In the genomic region with DNA sequence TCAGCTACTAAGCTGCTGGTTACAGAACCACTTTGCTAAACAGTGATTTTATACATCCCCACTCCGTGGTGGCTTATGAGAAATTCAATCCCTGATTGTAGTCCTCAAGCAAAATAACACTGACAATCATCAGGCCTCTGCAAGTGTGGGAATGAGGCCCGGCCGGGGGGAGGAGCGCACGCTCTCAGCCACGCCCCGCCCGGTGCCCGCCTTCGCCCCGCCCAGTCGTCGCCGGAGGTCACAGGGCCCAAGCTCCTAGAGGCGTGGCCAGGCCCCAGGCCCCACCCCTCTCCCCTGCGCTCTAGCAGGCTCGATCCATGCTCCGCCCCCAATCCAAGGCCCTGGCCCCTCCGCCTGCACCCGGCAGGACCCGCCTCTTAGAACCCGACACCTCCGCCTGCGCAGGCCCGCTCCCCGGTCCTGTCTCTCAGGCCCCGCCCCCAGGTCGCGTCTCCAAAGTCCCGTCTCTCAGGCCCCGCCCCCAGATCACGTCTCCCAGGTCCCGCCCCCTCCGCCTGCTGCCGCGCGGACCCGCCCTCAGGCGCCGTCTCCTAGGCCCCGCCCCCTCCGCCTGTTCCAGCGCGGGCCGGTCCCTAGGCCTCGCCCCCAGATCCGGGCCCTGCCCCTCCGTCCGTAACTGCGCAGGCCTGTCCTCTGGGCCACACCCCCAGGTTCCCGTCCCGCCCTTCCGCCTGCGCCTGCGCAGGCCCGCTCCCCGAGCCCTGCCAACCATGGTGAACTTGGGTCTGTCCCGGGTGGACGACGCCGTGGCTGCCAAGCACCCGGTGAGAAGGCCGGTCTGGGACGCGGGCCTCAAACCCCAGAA, we compare ENCODE assay signal across 8 cellular contexts. TPM values are rescaled to one million over a fixed set of nuclear protein-coding genes. Genes with fewer than 3 reads are reported as not detected.
DNase-seq lines count a peak whose midpoint lies in the region; ATAC-seq and TF ChIP-seq lines count a peak whose summit lies in the region.

A gene (plus strand): TSS at position 705 of the 826 bp plus-strand sequence. CDS start 27 bp downstream, at position 732.

- H3K36me3 Mint-ChIP-seq in activated naive CD8-positive, alpha-beta T cell treated with anti-CD3 and anti-CD28 coated beads, Interleukin-2, amount 50 U/mL, for 24 hours (ENCODE audit: low read depth) = no peaks in the 10 kb centered on the region

- peak within 1 kb of the TSS; percentile 99 for H3K4me2 ChIP-seq in parathyroid adenoma (ENCODE audit: low read length)

- intact Hi-C loops in Right ventricle myocardium superior (cut with DNase I) = no loop called here

- peak within 1 kb of the TSS; percentile 81 for H3K4me3 Mint-ChIP-seq in activated naive CD8-positive, alpha-beta T cell treated with anti-CD3 and anti-CD28 coated beads, Interleukin-2, amount 50 U/mL, for 24 hours

- H2AFZ ChIP-seq in parathyroid adenoma = peak within 1 kb of the TSS; percentile 83

- H3K27ac ChIP-seq in parathyroid adenoma (peak within 1 kb of the TSS; percentile 95), tibial nerve (peak within 1 kb of the TSS; percentile 89 to 98 (median 92))

- peak; percentile 89 to 97 for TF ChIP-seq EP300 in tibial nerve (IDR thresholded peaks at IDR 0.05)

- H3K4me1 Mint-ChIP-seq in activated naive CD8-positive, alpha-beta T cell treated with anti-CD3 and anti-CD28 coated beads, Interleukin-2, amount 50 U/mL, for 24 hours = peaks cover 28% of the 10 kb centered on the region

- no peaks in the 10 kb centered on the region for H3K79me2 ChIP-seq in parathyroid adenoma

- no peaks in the 10 kb centered on the region for H3K27me3 ChIP-seq in parathyroid adenoma (ENCODE audit: control insufficient read depth, insufficient read depth, low read length)
- H3K27me3 ChIP-seq in tibial nerve = peaks cover 0 to 2% of the 10 kb centered on the region in 2 donors

- DNase-seq in GM12864 (ENCODE audit: low read depth) = peak; percentile 93
- peak; percentile 99 for DNase-seq in NCI-H1417 treated with DMSO at 0.1 percent for 48 hours (lab: John Stamatoyannopoulos, UW)
- peak; percentile 99 for DNase-seq in SW480 (ENCODE audit: low spot score)
- DNase-seq in activated naive CD8-positive, alpha-beta T cell treated with anti-CD3 and anti-CD28 coated beads, Interleukin-2, amount 50 U/mL, for 24 hours = peak; percentile 100
- DNase-seq in Right ventricle myocardium superior = peak; percentile 100
- peak; percentile 100 for DNase-seq in tibial nerve (ENCODE audit: low spot score in 2 of 2)

- ATAC-seq in HG02763 (IDR thresholded peaks at IDR 0.05; ENCODE audit: unreplicated experiment) (peak; percentile 82), Right ventricle myocardium superior (ENCODE audit: poor library complexity) (peak; percentile 95)
- peak; percentile 90 for ATAC-seq in activated naive CD8-positive, alpha-beta T cell treated with anti-CD3 and anti-CD28 coated beads, Interleukin-2, amount 50 U/mL, for 24 hours

- H3K9ac ChIP-seq in parathyroid adenoma = peak within 1 kb of the TSS; percentile 37

- peaks cover 8% of the 10 kb centered on the region for H3K27me3 Mint-ChIP-seq in activated naive CD8-positive, alpha-beta T cell treated with anti-CD3 and anti-CD28 coated beads, Interleukin-2, amount 50 U/mL, for 24 hours

- peaks cover 7% of the 10 kb centered on the region for H3K4me1 ChIP-seq in parathyroid adenoma
- peaks cover 0 to 48% (median 25%) of the 10 kb centered on the region in 4 donors for H3K4me1 ChIP-seq in tibial nerve

- TF ChIP-seq POLR2A in tibial nerve (IDR thresholded peaks at IDR 0.05) = peak; percentile 16 to 76

- WGBS in tibial nerve, 2 donors = 1% methylated on average over 31 to 38 of the region's 65 CpGs

- H3K36me3 ChIP-seq in parathyroid adenoma (ENCODE audit: control insufficient read depth, insufficient read depth, low read length) = no peaks in the 10 kb centered on the region
- peaks cover 0 to 22% (median 0%) of the 10 kb centered on the region in 3 donors for H3K36me3 ChIP-seq in tibial nerve

- peak within 1 kb of the TSS; percentile 80 for H3K27ac Mint-ChIP-seq in activated naive CD8-positive, alpha-beta T cell treated with anti-CD3 and anti-CD28 coated beads, Interleukin-2, amount 50 U/mL, for 24 hours

- no peaks in the 10 kb centered on the region for H3K9me3 Mint-ChIP-seq in activated naive CD8-positive, alpha-beta T cell treated with anti-CD3 and anti-CD28 coated beads, Interleukin-2, amount 50 U/mL, for 24 hours

- TF ChIP-seq CTCF in GM12864 (IDR thresholded peaks at IDR 0.05; ENCODE audit: low read depth, low read length, missing control alignments) (no peak), parathyroid adenoma (IDR thresholded peaks at IDR 0.05) (no peak), tibial nerve (IDR thresholded peaks at IDR 0.05) (peak in 1 of 5 experiments; percentile 9)

- H3K9me3 ChIP-seq in parathyroid adenoma (ENCODE audit: control insufficient read depth, low read length) (no peaks in the 10 kb centered on the region), tibial nerve (no peaks in the 10 kb centered on the region)

- H3K4me3 ChIP-seq in GM12864 (ENCODE audit: low read depth, low read length) = peak within 1 kb of the TSS; percentile 92
- H3K4me3 ChIP-seq in parathyroid adenoma (ENCODE audit: low read depth, low read length) = peak within 1 kb of the TSS; percentile 97
- H3K4me3 ChIP-seq in tibial nerve = peak within 1 kb of the TSS; percentile 64 to 89 (median 75)

RNA-seq across cellular contexts. Expression of the gene that starts here (rescaled TPM):
- total RNA-seq in Right ventricle myocardium superior = 70.9 TPM
- total RNA-seq in tibial nerve = 10 to 100 TPM; 60.7 to 70.8 (median 66.9) TPM

Comparison
In these comparisons a context has a peak if more than half of its experiments do, and no peak if none do; other contexts are left out.
1. Peak in every context shown above with its lines: DNase-seq, ATAC-seq, H3K4me3 ChIP-seq and H3K27ac ChIP-seq.